1 cellular context compared by ENCODE assay signal in the genomic region with DNA sequence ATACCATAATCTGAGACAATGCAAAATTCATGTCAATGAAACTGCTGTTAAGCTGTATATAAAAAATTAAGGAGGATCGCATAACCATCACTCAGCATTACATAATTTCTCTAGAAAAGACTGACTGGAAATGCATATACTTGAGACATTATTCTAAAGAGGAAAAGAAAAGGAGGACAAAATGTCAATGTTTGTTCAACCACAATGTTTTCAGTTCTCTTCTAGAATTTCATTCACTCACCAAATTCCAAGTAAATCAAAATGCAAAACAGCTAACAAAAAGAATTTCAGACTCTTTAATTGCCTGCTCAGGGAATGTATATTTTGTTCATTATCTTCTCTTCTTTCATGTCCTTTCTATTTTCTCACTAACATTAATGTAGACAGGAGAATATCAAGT.
TF ChIP-seq lines count a peak whose summit lies in the region.

No MANE protein-coding gene starts in this region.

TF ChIP-seq in WTC11, 78 proteins besides CTCF, POLR2A, EP300 and RAD21 (continued from another document):
- TF ChIP-seq AFF4 (CRISPR knock-in tag; IDR thresholded peaks at IDR 0.05; ENCODE audit: borderline replicate concordance) = no peak
- no peak for TF ChIP-seq JAZF1 (CRISPR knock-in tag; IDR thresholded peaks at IDR 0.05)
